In genomic region chrX:136147966-136148365, GRCh38 we compare ENCODE assay signal across 8 cellular contexts. TPM values are rescaled to one million over a fixed set of nuclear protein-coding genes. Genes with fewer than 3 reads are reported as not detected.
DNase-seq lines count a peak whose midpoint lies in the region; ATAC-seq and TF ChIP-seq lines count a peak whose summit lies in the region.

No MANE protein-coding gene starts in this region.

- H3K4me3 ChIP-seq in brain microvascular endothelial cell (ENCODE audit: low read depth, low read length) = peak overlapping the region; percentile 55
- H3K4me3 ChIP-seq in left lung = peak overlapping the region; percentile 42 to 47
- peak overlapping the region; percentile 34 to 70 (median 61) for H3K4me3 ChIP-seq in transverse colon

- H3K4me1 ChIP-seq in left lung (no peaks in the 10 kb centered on the region), transverse colon (peaks cover 0 to 5% (median 2%) of the 10 kb centered on the region in 4 donors)

- no peak for TF ChIP-seq EP300 in transverse colon (IDR thresholded peaks at IDR 0.05; ENCODE audit: low read depth)

- DNase-seq in activated T-cell treated with anti-CD3 and anti-CD28 coated beads for 4 hours = peak; percentile 0
- no peak for DNase-seq in activated T-cell treated with anti-CD3 and anti-CD28 coated beads, Interleukin-2, amount 50 U/mL, for 1 hour
- DNase-seq in brain microvascular endothelial cell = no peak
- DNase-seq in left lung = no peak
- DNase-seq in transverse colon = no peak
- DNase-seq in activated CD4-positive, CD25-positive, alpha-beta regulatory T cell treated with anti-CD3 and anti-CD28 coated beads, Interleukin-2, amount 50 U/mL, for 72 hours = no peak
- DNase-seq in left lobe of liver (ENCODE audit: low spot score) = no peak

- in situ Hi-C loops in brain microvascular endothelial cell (cut with HindIII; ENCODE audit: low pct_ligation_motif_present, low sequenced_read_pairs) (no loop called here), transverse colon (cut with MboI; ENCODE audit: low pct_ligation_motif_present in 1 of 4, low pct_unique_long_range_greater_than_20kb in 1 of 4, low sequenced_read_pairs in 3 of 4) (no loop called here)

- H3K27me3 ChIP-seq in brain microvascular endothelial cell (replicated peaks) (no peaks in the 10 kb centered on the region), left lung (peaks cover 8 to 14% of the 10 kb centered on the region in 2 donors), transverse colon (no peaks in the 10 kb centered on the region)

- H3K36me3 ChIP-seq in brain microvascular endothelial cell (replicated peaks) = no peaks in the 10 kb centered on the region
- H3K36me3 ChIP-seq in left lung = no peaks in the 10 kb centered on the region
- no peaks in the 10 kb centered on the region for H3K36me3 ChIP-seq in transverse colon

- H3K9me3 ChIP-seq in left lung (no peaks in the 10 kb centered on the region), transverse colon (no peaks in the 10 kb centered on the region)

- ATAC-seq in left lung (peak; percentile 8), HG02981 (IDR thresholded peaks at IDR 0.05; ENCODE audit: unreplicated experiment) (no peak), left lobe of liver (no peak)

- intact Hi-C loops in left lung (cut with DNase I) = no loop called here
- intact Hi-C loops in transverse colon (cut with DNase I; ENCODE audit: low total_unique reads) = loop anchor here (5.0 kb wide), 1 partner anchor 91 kb away; no protein-coding TSS in a partner anchor

- WGBS in transverse colon (ENCODE audit: low coverage in 1 of 2), 2 donors = 33 to 61% methylated on average over 2 to 17 of the region's 17 CpGs

- H3K27ac ChIP-seq in brain microvascular endothelial cell (no peak overlapping the region), left lung (peak overlapping the region; percentile 63 to 76), transverse colon (peak overlapping the region; percentile 88 to 94 (median 90))

- TF ChIP-seq POLR2A in transverse colon (IDR thresholded peaks at IDR 0.05) = no peak

- TF ChIP-seq CTCF in brain microvascular endothelial cell (IDR thresholded peaks at IDR 0.05; ENCODE audit: low read depth, low read length, missing control alignments) (no peak), left lung (IDR thresholded peaks at IDR 0.05) (no peak), transverse colon (IDR thresholded peaks at IDR 0.05) (no peak)

RNA-seq across cellular contexts. Expression of gene FHL1, which starts 0.6 kb away (rescaled TPM):
- total RNA-seq in left lung (100 to 1,000 TPM; 118 to 150 TPM), transverse colon (100 to 1,000 TPM; 139 to 617 (median 162) TPM), left lobe of liver (10.6 TPM)

Comparison
In these comparisons a context has a peak if more than half of its experiments do, and no peak if none do; other contexts are left out.
1. RNA of gene FHL1, which starts 0.6 kb away (total RNA-seq): 139 to 617 TPM in transverse colon and 118 to 150 TPM in left lung; 10.6 TPM in left lobe of liver (single experiment); every median in the first group is over 10 times any median in the second.
2. Peak in every context shown above with its lines, with median percentiles within 50 percentile points of each other: H3K4me3 ChIP-seq.